Comparison of ENCODE assay signal across 1 cellular context in genomic region chr10:112379635-112380296, GRCh38.
TF ChIP-seq lines count a peak whose summit lies in the region.

No MANE protein-coding gene starts in this region.

TF ChIP-seq in K562, 482 proteins besides CTCF, POLR2A, EP300 and RAD21 (continued from another document):
- TF ChIP-seq HMBOX1 (IDR thresholded peaks at IDR 0.05): 0 out of 2 replicates have a peak, but pooled peaks have one; percentile 21
- no peak for TF ChIP-seq ETS1 (conservative IDR thresholded peaks at IDR 0.05; ENCODE audit: control insufficient read depth, low read depth, low read length)
- peak; percentile 22 to 32; a peak in 1 of 4 replicates for TF ChIP-seq KDM1A (IDR thresholded peaks at IDR 0.05)
- TF ChIP-seq ZNF41 (CRISPR knock-in tag; conservative IDR thresholded peaks at IDR 0.05): no peak
- TF ChIP-seq DPF2 (IDR thresholded peaks at IDR 0.05): 0 out of 2 replicates have a peak, but pooled peaks have one; percentile 28
- 0 out of 2 replicates have a peak, but pooled peaks have one; percentile 6 for TF ChIP-seq EGR1 (conservative IDR thresholded peaks at IDR 0.05)
- no peak for TF ChIP-seq ZNF592 (IDR thresholded peaks at IDR 0.05)
- peak; percentile 51; the same call in 1 of the 2 replicates for TF ChIP-seq CBFA2T3 (IDR thresholded peaks at IDR 0.05)
- TF ChIP-seq SMARCA4 (IDR thresholded peaks at IDR 0.05): peak; percentile 40; the same call in 1 of the 2 replicates
- TF ChIP-seq TRIM24 (IDR thresholded peaks at IDR 0.05): 0 out of 4 replicates have a peak, but pooled peaks of 1 of the 2 experiments have one; percentile 27
- TF ChIP-seq FOSL1 (tag; conservative IDR thresholded peaks at IDR 0.05): peak; percentile 60
- TF ChIP-seq FOXK1 (CRISPR knock-in tag; IDR thresholded peaks at IDR 0.05; ENCODE audit: borderline replicate concordance): no peak
- TF ChIP-seq JUND (IDR thresholded peaks at IDR 0.05; ENCODE audit: borderline replicate concordance, low read depth, low read length): peak; percentile 63; the same call in 1 of the 2 replicates
- TF ChIP-seq JUND (tag; IDR thresholded peaks at IDR 0.05; ENCODE audit: borderline replicate concordance, low read depth, low read length): no peak; the same call in 2 of the 3 replicates
- TF ChIP-seq ZNF57 (CRISPR knock-in tag; IDR thresholded peaks at IDR 0.05): no peak
- peak; percentile 60; the same call in 1 of the 2 replicates for TF ChIP-seq JUN (IDR thresholded peaks at IDR 0.05; ENCODE audit: borderline replicate concordance, low read depth, low read length)
- no peak for TF ChIP-seq JUN (CRISPR knock-in tag; IDR thresholded peaks at IDR 0.05; ENCODE audit: borderline replicate concordance)
- peak; percentile 58 for TF ChIP-seq ARID1B (IDR thresholded peaks at IDR 0.05)
TF ChIP-seq in K562: peak in this region for 12.
